ENCODE assay signal across 17 cellular contexts in the genomic region with DNA sequence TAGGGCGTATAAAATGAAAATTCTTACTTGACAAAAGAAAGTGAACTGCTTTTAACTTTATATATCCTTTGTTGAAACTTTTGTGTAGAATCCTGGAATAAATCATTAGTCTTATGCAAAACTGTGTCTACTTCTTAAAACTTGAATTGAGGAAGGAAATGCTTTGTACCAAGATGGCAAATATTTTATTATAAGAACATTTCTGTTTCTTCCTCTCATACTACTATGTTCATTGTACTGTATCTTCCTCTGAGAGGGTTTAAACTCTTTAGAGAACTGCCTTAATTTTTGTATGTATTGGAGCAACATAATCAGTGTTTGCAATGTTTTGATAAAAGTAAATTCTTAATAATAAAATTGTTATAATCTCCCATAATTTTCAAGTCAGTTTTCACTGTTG. TPM values are rescaled to one million over a fixed set of nuclear protein-coding genes. Genes with fewer than 3 reads are reported as not detected.
DNase-seq lines count a peak whose midpoint lies in the region; ATAC-seq and TF ChIP-seq lines count a peak whose summit lies in the region.
"Had no signal": no experiment of that assay in that cellular context is flagged by ENCODE, and none has a peak within 500 bp of the region (broad histone marks: within the 10 kb centered on the region; RNA-seq: fewer than 3 reads in every experiment).

No MANE protein-coding gene starts in this region.

- H3K27ac Mint-ChIP-seq in activated CD4-positive, alpha-beta memory T cell treated with anti-CD3 and anti-CD28 coated beads for 36 hours = peak overlapping the region; percentile 49
- H3K27ac Mint-ChIP-seq in activated CD4-positive, alpha-beta memory T cell treated with anti-CD3 and anti-CD28 coated beads, Interleukin-2, amount 10 ng/mL, durations not matched to agents 7 days and 5 days = no peak overlapping the region
- H3K27ac Mint-ChIP-seq in IgD-negative memory B cell = no peak overlapping the region
- H3K27ac Mint-ChIP-seq in dendritic cell treated with granulocyte-macrophage colony-stimulating factor and Interleukin-4, amounts not matched to agents 40 ng/mL and 50 ng/mL, for 4 days = peak overlapping the region; percentile 25
- H3K27ac Mint-ChIP-seq in endothelial cell (ENCODE audit: unreplicated experiment) = no peak overlapping the region
- H3K27ac Mint-ChIP-seq: mesothelial cell of epicardium had no signal

- no peaks in the 10 kb centered on the region for H3K9me3 Mint-ChIP-seq in activated CD4-positive, alpha-beta memory T cell treated with anti-CD3 and anti-CD28 coated beads for 36 hours
- H3K9me3 Mint-ChIP-seq in activated CD4-positive, alpha-beta memory T cell treated with anti-CD3 and anti-CD28 coated beads, Interleukin-2, amount 10 ng/mL, durations not matched to agents 7 days and 5 days = no peaks in the 10 kb centered on the region
- H3K9me3 Mint-ChIP-seq in IgD-negative memory B cell (no peaks in the 10 kb centered on the region), endothelial cell (ENCODE audit: unreplicated experiment) (no peaks in the 10 kb centered on the region)
- H3K9me3 Mint-ChIP-seq in dendritic cell treated with granulocyte-macrophage colony-stimulating factor and Interleukin-4, amounts not matched to agents 40 ng/mL and 50 ng/mL, for 4 days = no peaks in the 10 kb centered on the region
- H3K9me3 Mint-ChIP-seq: mesothelial cell of epicardium had no signal

- no peak for DNase-seq in activated CD4-positive, alpha-beta memory T cell treated with anti-CD3 and anti-CD28 coated beads for 36 hours
- no peak for DNase-seq in activated CD4-positive, alpha-beta memory T cell treated with anti-CD3 and anti-CD28 coated beads, Interleukin-2, amount 10 ng/mL, durations not matched to agents 7 days and 5 days
- DNase-seq in spleen = no peak
- no peak for DNase-seq in endothelial cell (ENCODE audit: low spot score)
- DNase-seq: 8988T; activated CD4-positive, alpha-beta T cell treated with anti-CD3 and anti-CD28 coated beads, Interleukin-2, amount 10 ng/mL, durations not matched to agents 7 days and 5 days; activated T-cell treated with anti-CD3 and anti-CD28 coated beads, Interleukin-2, amount 50 U/mL, for 1 hour; NCI-H1417 treated with DMSO at 0.1 percent for 48 hours; NCI-H2171 treated with DMSO at 0.1 percent for 48 hours; NCI-H774 had no signal

- TF ChIP-seq CTCF in spleen (IDR thresholded peaks at IDR 0.05 in 8 of 11, conservative IDR thresholded peaks at IDR 0.05 in 3 of 11) (no peak), endothelial cell (IDR thresholded peaks at IDR 0.05; ENCODE audit: unreplicated experiment) (no peak)

- no peaks in the 10 kb centered on the region for H3K27me3 Mint-ChIP-seq in activated CD4-positive, alpha-beta memory T cell treated with anti-CD3 and anti-CD28 coated beads for 36 hours
- no peaks in the 10 kb centered on the region for H3K27me3 Mint-ChIP-seq in activated CD4-positive, alpha-beta memory T cell treated with anti-CD3 and anti-CD28 coated beads, Interleukin-2, amount 10 ng/mL, durations not matched to agents 7 days and 5 days
- H3K27me3 Mint-ChIP-seq in IgD-negative memory B cell (no peaks in the 10 kb centered on the region), endothelial cell (ENCODE audit: unreplicated experiment) (no peaks in the 10 kb centered on the region)
- no peaks in the 10 kb centered on the region for H3K27me3 Mint-ChIP-seq in dendritic cell treated with granulocyte-macrophage colony-stimulating factor and Interleukin-4, amounts not matched to agents 40 ng/mL and 50 ng/mL, for 4 days
- H3K27me3 Mint-ChIP-seq: activated CD4-positive, alpha-beta T cell treated with anti-CD3 and anti-CD28 coated beads, Interleukin-2, amount 10 ng/mL, durations not matched to agents 7 days and 5 days had no signal

- peaks cover 21 to 96% (median 60%) of the 10 kb centered on the region in 6 donors for H3K4me1 ChIP-seq in spleen

- CTCF ChIA-PET in activated CD4-positive, alpha-beta memory T cell treated with anti-CD3 and anti-CD28 coated beads for 36 hours (lab: Charles Lee) = no interaction called here
- CTCF ChIA-PET in activated CD4-positive, alpha-beta memory T cell treated with anti-CD3 and anti-CD28 coated beads, Interleukin-2, amount 10 ng/mL, durations not matched to agents 7 days and 5 days (lab: Charles Lee) = no interaction called here

- no peak for ATAC-seq in HG02763 (IDR thresholded peaks at IDR 0.05; ENCODE audit: unreplicated experiment)
- no peak for ATAC-seq in HG02840 (IDR thresholded peaks at IDR 0.05; ENCODE audit: low FRiP score, unreplicated experiment)

- H3K27ac ChIP-seq in spleen = peak overlapping the region in 7 of 8 donors; percentile 58 to 82 (median 66)
- H3K27ac ChIP-seq: thoracic aorta had no signal

- TF ChIP-seq POLR2A in spleen (IDR thresholded peaks at IDR 0.05) = no peak

- H3K36me3 ChIP-seq in spleen = peaks cover 0 to 27% (median 3%) of the 10 kb centered on the region in 6 donors
- H3K36me3 ChIP-seq: right atrium auricular region, thoracic aorta had no signal

- peaks cover 81% of the 10 kb centered on the region for H3K4me1 Mint-ChIP-seq in activated CD4-positive, alpha-beta memory T cell treated with anti-CD3 and anti-CD28 coated beads for 36 hours (ENCODE audit: low read depth)
- H3K4me1 Mint-ChIP-seq in activated CD4-positive, alpha-beta memory T cell treated with anti-CD3 and anti-CD28 coated beads, Interleukin-2, amount 10 ng/mL, durations not matched to agents 7 days and 5 days = peaks cover 46% of the 10 kb centered on the region
- H3K4me1 Mint-ChIP-seq in IgD-negative memory B cell = peaks cover 43 to 54% (median 44%) of the 10 kb centered on the region in 3 donors
- H3K4me1 Mint-ChIP-seq in dendritic cell treated with granulocyte-macrophage colony-stimulating factor and Interleukin-4, amounts not matched to agents 40 ng/mL and 50 ng/mL, for 4 days (ENCODE audit: low read depth) = peaks cover 43% of the 10 kb centered on the region
- peaks cover 56% of the 10 kb centered on the region for H3K4me1 Mint-ChIP-seq in endothelial cell (ENCODE audit: unreplicated experiment)

- WGBS in spleen, 5 donors = 59 to 86% (median 70%) methylated on average over 1 of the region's 1 CpG

- no peaks in the 10 kb centered on the region for H3K27me3 ChIP-seq in spleen (replicated peaks in 1 of 7)
- H3K27me3 ChIP-seq: right atrium auricular region had no signal

- POLR2A ChIA-PET in activated CD4-positive, alpha-beta memory T cell treated with anti-CD3 and anti-CD28 coated beads for 36 hours (lab: Charles Lee) = no interaction called here
- POLR2A ChIA-PET in activated CD4-positive, alpha-beta memory T cell treated with anti-CD3 and anti-CD28 coated beads, Interleukin-2, amount 10 ng/mL, durations not matched to agents 7 days and 5 days (lab: Charles Lee) = no interaction called here

- no peaks in the 10 kb centered on the region for H3K9me3 ChIP-seq in spleen
- H3K9me3 ChIP-seq: right atrium auricular region, thoracic aorta had no signal

- H3K36me3 Mint-ChIP-seq in activated CD4-positive, alpha-beta memory T cell treated with anti-CD3 and anti-CD28 coated beads for 36 hours = peaks cover 11% of the 10 kb centered on the region
- H3K36me3 Mint-ChIP-seq in activated CD4-positive, alpha-beta memory T cell treated with anti-CD3 and anti-CD28 coated beads, Interleukin-2, amount 10 ng/mL, durations not matched to agents 7 days and 5 days (ENCODE audit: low read depth) = peaks cover 61% of the 10 kb centered on the region
- H3K36me3 Mint-ChIP-seq in IgD-negative memory B cell (peaks cover 4% of the 10 kb centered on the region), endothelial cell (ENCODE audit: low read depth, unreplicated experiment) (peaks cover 5% of the 10 kb centered on the region)
- H3K36me3 Mint-ChIP-seq in dendritic cell treated with granulocyte-macrophage colony-stimulating factor and Interleukin-4, amounts not matched to agents 40 ng/mL and 50 ng/mL, for 4 days (ENCODE audit: low read depth) = peaks cover 14% of the 10 kb centered on the region
- H3K36me3 Mint-ChIP-seq: mesothelial cell of epicardium had no signal

- no peak overlapping the region for H3K4me3 Mint-ChIP-seq in activated CD4-positive, alpha-beta memory T cell treated with anti-CD3 and anti-CD28 coated beads for 36 hours
- H3K4me3 Mint-ChIP-seq in activated CD4-positive, alpha-beta memory T cell treated with anti-CD3 and anti-CD28 coated beads, Interleukin-2, amount 10 ng/mL, durations not matched to agents 7 days and 5 days = no peak overlapping the region
- H3K4me3 Mint-ChIP-seq in IgD-negative memory B cell = peak overlapping the region in 3 of 4 donors; percentile 43 to 83 (median 45)
- no peak overlapping the region for H3K4me3 Mint-ChIP-seq in dendritic cell treated with granulocyte-macrophage colony-stimulating factor and Interleukin-4, amounts not matched to agents 40 ng/mL and 50 ng/mL, for 4 days
- no peak overlapping the region for H3K4me3 Mint-ChIP-seq in endothelial cell (ENCODE audit: unreplicated experiment)
- H3K4me3 Mint-ChIP-seq: activated CD4-positive, alpha-beta T cell treated with anti-CD3 and anti-CD28 coated beads, Interleukin-2, amount 10 ng/mL, durations not matched to agents 7 days and 5 days; mesothelial cell of epicardium had no signal

- H3K4me3 ChIP-seq in spleen = no peak overlapping the region
- H3K4me3 ChIP-seq: right atrium auricular region, thoracic aorta had no signal

- intact Hi-C loops in activated CD4-positive, alpha-beta memory T cell treated with anti-CD3 and anti-CD28 coated beads for 36 hours (cut with micrococcal nuclease) = no loop called here
- intact Hi-C loops in dendritic cell treated with granulocyte-macrophage colony-stimulating factor and Interleukin-4, amounts not matched to agents 40 ng/mL and 50 ng/mL, for 4 days (cut with micrococcal nuclease) = no loop called here
- intact Hi-C loops in spleen (cut with DNase I; ENCODE audit: low total_unique reads) = no loop called here

RNA-seq across cellular contexts. Expression of a gene that starts 42.0 kb away (rescaled TPM):
- total RNA-seq in activated CD4-positive, alpha-beta memory T cell treated with anti-CD3 and anti-CD28 coated beads for 36 hours = 10 to 100 TPM; 34.7 to 35.0 TPM
- 10 to 100 TPM; 53.7 to 54.5 TPM for total RNA-seq in activated CD4-positive, alpha-beta memory T cell treated with anti-CD3 and anti-CD28 coated beads, Interleukin-2, amount 10 ng/mL, durations not matched to agents 7 days and 5 days
- polyA plus RNA-seq in IgD-negative memory B cell = 27.0 TPM
- 10 to 100 TPM; 37.5 to 90.6 (median 52.8) TPM for total RNA-seq in spleen
- polyA plus RNA-seq in spleen = 10 to 100 TPM in 2 of 3 donors, 1 to 10 TPM in 1; 9.4 to 11.5 (median 10.8) TPM
- 32.5 TPM for total RNA-seq in endothelial cell (ENCODE audit: unreplicated experiment)

Comparison
In these comparisons a context has a peak if more than half of its experiments do, and no peak if none do; other contexts are left out.
1. H3K27ac Mint-ChIP-seq: peak in activated CD4-positive, alpha-beta memory T cell treated with anti-CD3 and anti-CD28 coated beads for 36 hours (single experiment) and dendritic cell treated with granulocyte-macrophage colony-stimulating factor and Interleukin-4, amounts not matched to agents 40 ng/mL and 50 ng/mL, for 4 days (single experiment); none in activated CD4-positive, alpha-beta memory T cell treated with anti-CD3 and anti-CD28 coated beads, Interleukin-2, amount 10 ng/mL, durations not matched to agents 7 days and 5 days (single experiment), IgD-negative memory B cell (0 of 3) and endothelial cell (single experiment).
2. H3K4me3 Mint-ChIP-seq: peak in IgD-negative memory B cell (3 of 4); none in activated CD4-positive, alpha-beta memory T cell treated with anti-CD3 and anti-CD28 coated beads for 36 hours (single experiment), activated CD4-positive, alpha-beta memory T cell treated with anti-CD3 and anti-CD28 coated beads, Interleukin-2, amount 10 ng/mL, durations not matched to agents 7 days and 5 days (single experiment), dendritic cell treated with granulocyte-macrophage colony-stimulating factor and Interleukin-4, amounts not matched to agents 40 ng/mL and 50 ng/mL, for 4 days (single experiment) and endothelial cell (single experiment).